In the genomic region with DNA sequence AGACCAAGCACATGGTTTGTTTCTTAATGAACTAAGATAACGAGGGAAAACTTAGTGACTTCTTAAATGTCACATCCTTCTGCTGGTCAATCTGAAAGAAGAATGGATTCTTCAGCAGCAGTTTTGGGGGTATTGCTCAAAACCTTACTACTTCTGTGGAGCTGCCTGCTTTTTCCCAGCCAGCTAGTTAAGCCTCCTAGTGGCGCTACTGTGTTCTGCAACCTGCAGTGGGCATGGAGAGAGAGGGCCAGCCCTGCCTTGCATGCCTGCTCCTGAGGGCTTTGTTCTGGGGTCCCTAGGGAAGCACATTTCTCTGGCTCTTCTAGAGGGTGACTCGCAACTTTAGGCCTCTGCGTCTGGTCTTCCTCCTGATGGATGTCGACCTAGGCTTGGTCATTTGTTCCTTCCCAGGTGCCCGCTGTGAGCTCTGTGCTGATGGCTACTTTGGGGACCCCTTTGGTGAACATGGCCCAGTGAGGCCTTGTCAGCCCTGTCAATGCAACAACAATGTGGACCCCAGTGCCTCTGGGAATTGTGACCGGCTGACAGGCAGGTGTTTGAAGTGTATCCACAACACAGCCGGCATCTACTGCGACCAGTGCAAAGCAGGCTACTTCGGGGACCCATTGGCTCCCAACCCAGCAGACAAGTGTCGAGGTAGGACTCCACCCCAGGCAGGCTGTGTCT, we compare ENCODE assay signal across 8 cellular contexts. TPM values are rescaled to one million over a fixed set of nuclear protein-coding genes. Genes with fewer than 3 reads are reported as not detected.
DNase-seq lines count a peak whose midpoint lies in the region; ATAC-seq and TF ChIP-seq lines count a peak whose summit lies in the region.

No MANE protein-coding gene starts in this region.

- H3K4me3 ChIP-seq in fibroblast of lung (replicated peaks in 1 of 4; ENCODE audit: control extremely low read depth in 1 of 4, insufficient read depth in 1 of 4, low read depth in 3 of 4, low read length in 4 of 4) = no peak overlapping the region

- H2AFZ ChIP-seq in fibroblast of lung (ENCODE audit: low read length) = no peak overlapping the region

- peak; percentile 66 for DNase-seq in COLO829 (ENCODE audit: low spot score)
- DNase-seq in activated CD4-positive, alpha-beta T cell treated with anti-CD3 and anti-CD28 coated beads, Interleukin-2, amount 50 U/mL, for 48 hours = peak; percentile 42 to 48
- DNase-seq in fibroblast of lung (ENCODE audit: low read depth in 2 of 2) = peak; percentile 29 to 61
- no peak for DNase-seq in omental fat pad (ENCODE audit: low spot score)
- no peak for DNase-seq in DMS79 (lab: John Stamatoyannopoulos, UW)

- H3K4me1 ChIP-seq in fibroblast of lung (ENCODE audit: control insufficient read depth, extremely low read depth, insufficient read depth, low read length) = no peaks in the 10 kb centered on the region

- H3K27me3 ChIP-seq in fibroblast of lung (ENCODE audit: control insufficient read depth, insufficient read depth, low read length) = no peaks in the 10 kb centered on the region

- no peak overlapping the region for H3K9ac ChIP-seq in fibroblast of lung (ENCODE audit: insufficient read depth, low read length)

- H3K36me3 ChIP-seq in fibroblast of lung (ENCODE audit: control insufficient read depth, insufficient read depth, low read length) = no peaks in the 10 kb centered on the region

- ATAC-seq in GM18868 (IDR thresholded peaks at IDR 0.05; ENCODE audit: unreplicated experiment) (peak; percentile 50), omental fat pad (ENCODE audit: low FRiP score) (no peak), HG03565 (IDR thresholded peaks at IDR 0.05; ENCODE audit: unreplicated experiment) (no peak)

- no peaks in the 10 kb centered on the region for H4K20me1 ChIP-seq in fibroblast of lung (ENCODE audit: control insufficient read depth, extremely low read depth, insufficient read depth, low read length)

- H3K9me3 ChIP-seq in fibroblast of lung (ENCODE audit: control insufficient read depth, insufficient read depth, low read depth, low read length) = no peaks in the 10 kb centered on the region

- TF ChIP-seq CTCF in LNCAP (IDR thresholded peaks at IDR 0.05) (peak; percentile 76), fibroblast of lung (conservative IDR thresholded peaks at IDR 0.05 in 1 of 2, IDR thresholded peaks at IDR 0.05 in 1 of 2; ENCODE audit: low read depth in 1 of 2, low read length in 2 of 2) (peak; percentile 73 to 86), omental fat pad (IDR thresholded peaks at IDR 0.05) (peak in 2 of 3 donors; percentile 36 to 39)

- no peaks in the 10 kb centered on the region for H3K79me2 ChIP-seq in fibroblast of lung (ENCODE audit: control insufficient read depth, insufficient read depth, low read length)

- H3K27ac ChIP-seq in fibroblast of lung (ENCODE audit: insufficient read depth, low read length) = no peak overlapping the region

- no peak overlapping the region for H3K4me2 ChIP-seq in fibroblast of lung (ENCODE audit: extremely low read depth, insufficient read depth, low read length)

RNA-seq across cellular contexts. Expression of gene LAMC2, which starts 42.0 kb away (rescaled TPM):
- total RNA-seq in fibroblast of lung (0.99 and 2.8 TPM in 2 replicates), omental fat pad (10 to 100 TPM in 2 of 4 donors, 1 to 10 TPM in 2; 2.6 to 23.3 (median 7.3) TPM)
- 0.66 and 3.9 TPM in 2 replicates for polyA plus RNA-seq in fibroblast of lung
- 0.40 and 2.5 TPM in 2 replicates for polyA plus RNA-seq in fibroblast of lung (2012)
- polyA minus RNA-seq in fibroblast of lung (ENCODE audit: low replicate concordance) = 2.7 TPM in 1 of 2 replicates, not detected in the other

Comparison
In these comparisons a context has a peak if more than half of its experiments do, and no peak if none do; other contexts are left out.
1. DNase-seq: peak in COLO829 (single experiment), activated CD4-positive, alpha-beta T cell treated with anti-CD3 and anti-CD28 coated beads, Interleukin-2, amount 50 U/mL, for 48 hours (2 of 2) and fibroblast of lung (2 of 2); none in omental fat pad (single experiment) and DMS79 (single experiment).
2. Peak in every context shown above with its lines, with median percentiles within 50 percentile points of each other: CTCF ChIP-seq.